ENCODE assay signal across 10 cellular contexts in genomic region chr2:197248623-197249022, GRCh38.
DNase-seq lines count a peak whose midpoint lies in the region; ATAC-seq and TF ChIP-seq lines count a peak whose summit lies in the region.
"Had no signal": no experiment of that assay in that cellular context is flagged by ENCODE, and none has a peak within 500 bp of the region (broad histone marks: within the 10 kb centered on the region; RNA-seq: fewer than 3 reads in every experiment).

No MANE protein-coding gene starts in this region.

- H3K4me3 Mint-ChIP-seq in T-cell = peak overlapping the region; percentile 15 to 43 (median 43)

- intact Hi-C loops in left lung (cut with DNase I) = no loop called here

- peaks cover 2 to 31% of the 10 kb centered on the region in 2 donors for H3K4me1 ChIP-seq in left lung
- H3K4me1 ChIP-seq: parathyroid adenoma had no signal

- H3K27me3 Mint-ChIP-seq in T-cell = no peaks in the 10 kb centered on the region

- ATAC-seq in GM21576 (IDR thresholded peaks at IDR 0.05; ENCODE audit: unreplicated experiment) = peak; percentile 38
- peak; percentile 65 to 79 (median 74) for ATAC-seq in T-cell (replicated peaks in 1 of 4)
- peak; percentile 33 for ATAC-seq in left lung
- ATAC-seq in HG02973 (IDR thresholded peaks at IDR 0.05; ENCODE audit: unreplicated experiment) = no peak
- ATAC-seq: gastrocnemius medialis had no signal

- CTCF ChIA-PET in T-cell (lab: Charles Lee) = interaction anchor here (0.6 to 1.9 kb wide), 8 partner anchors 8 to 59 kb away, joined by 3 to 11 read pairs (median 4); no protein-coding TSS in a partner anchor

- DNase-seq in CMK (ENCODE audit: low read depth) (peak; percentile 11), T-cell (peak in 16 of 34 experiments; percentile 12 to 47 (median 34)), left lung (no peak), superior temporal gyrus (ENCODE audit: extremely low spot score) (no peak), DMS 273 (lab: John Stamatoyannopoulos, UW; ENCODE audit: unreplicated experiment) (no peak), NCI-H748 (lab: John Stamatoyannopoulos, UW; ENCODE audit: unreplicated experiment) (no peak)

- H3K4me3 ChIP-seq in left lung = no peak overlapping the region
- H3K4me3 ChIP-seq: gastrocnemius medialis had no signal

- H3K27ac ChIP-seq in left lung = peak overlapping the region in 1 of 2 donors; percentile 9
- H3K27ac ChIP-seq: gastrocnemius medialis, parathyroid adenoma had no signal

- no peaks in the 10 kb centered on the region for H3K36me3 ChIP-seq in left lung
- H3K36me3 ChIP-seq: gastrocnemius medialis had no signal

- no peaks in the 10 kb centered on the region for H3K9me3 ChIP-seq in left lung
- H3K9me3 ChIP-seq: gastrocnemius medialis had no signal

- no peak for TF ChIP-seq CTCF in left lung (IDR thresholded peaks at IDR 0.05)

- POLR2A ChIA-PET in T-cell (lab: Charles Lee) = interaction anchor here (0.6 to 1.5 kb wide), 9 partner anchors 8 to 33 kb away, joined by 3 to 17 read pairs (median 3); no protein-coding TSS in a partner anchor

- no peaks in the 10 kb centered on the region for H3K9me3 Mint-ChIP-seq in T-cell

- H3K36me3 Mint-ChIP-seq in T-cell = peaks cover 28% of the 10 kb centered on the region

- H3K27ac Mint-ChIP-seq in T-cell = peak overlapping the region; percentile 86 to 95

- no peaks in the 10 kb centered on the region for H3K27me3 ChIP-seq in left lung
- H3K27me3 ChIP-seq: gastrocnemius medialis had no signal

- peaks cover 84 to 88% (median 86%) of the 10 kb centered on the region in 3 donors for H3K4me1 Mint-ChIP-seq in T-cell
